Comparison of ENCODE assay signal across 8 cellular contexts in genomic region chr20:8722277-8722928, GRCh38.
DNase-seq lines count a peak whose midpoint lies in the region; ATAC-seq, FAIRE-seq and TF ChIP-seq lines count a peak whose summit lies in the region.

No MANE protein-coding gene starts in this region.

- H3K27ac ChIP-seq in CD4-positive, CD25-positive, alpha-beta regulatory T cell (ENCODE audit: insufficient read depth, low read length, poor library complexity, severe bottlenecking): no peak overlapping the region
- no peak overlapping the region for H3K27ac ChIP-seq in VCaP
- H3K27ac ChIP-seq in osteoblast (ENCODE audit: low read depth, low read length): no peak overlapping the region

- no peak overlapping the region for H3K4me2 ChIP-seq in osteoblast (ENCODE audit: insufficient read depth, low read length)

- H3K4me1 ChIP-seq in CD4-positive, CD25-positive, alpha-beta regulatory T cell (ENCODE audit: control insufficient read depth, insufficient read depth, low read length, poor library complexity, severe bottlenecking): no peaks in the 10 kb centered on the region
- H3K4me1 ChIP-seq in osteoblast (ENCODE audit: insufficient read depth, low read length): no peaks in the 10 kb centered on the region

- H3K4me3 ChIP-seq in CD4-positive, CD25-positive, alpha-beta regulatory T cell (ENCODE audit: low read depth, low read length): no peak overlapping the region
- no peak overlapping the region for H3K4me3 ChIP-seq in osteoblast (ENCODE audit: insufficient read depth, low read length)

- H3K27me3 ChIP-seq in CD4-positive, CD25-positive, alpha-beta regulatory T cell (ENCODE audit: control insufficient read depth, insufficient read depth, low read length): no peaks in the 10 kb centered on the region
- H3K27me3 ChIP-seq in osteoblast (ENCODE audit: insufficient read depth, low read length): no peaks in the 10 kb centered on the region

- peak; percentile 64 for FAIRE-seq in frontal cortex (lab: Jason Lieb, UNC)

- ATAC-seq in CD4-positive, CD25-positive, alpha-beta regulatory T cell (ENCODE audit: low read depth in 2 of 2): no peak
- ATAC-seq in GM18511 (IDR thresholded peaks at IDR 0.05; ENCODE audit: unreplicated experiment) (peak; percentile 76), HG03175 (IDR thresholded peaks at IDR 0.05; ENCODE audit: unreplicated experiment) (peak; percentile 72)

- no peaks in the 10 kb centered on the region for H3K4me1 Mint-ChIP-seq in CD4-positive, CD25-positive, alpha-beta regulatory T cell

- peak in 2 of 3 donors; percentile 14 to 45 for DNase-seq in CD4-positive, CD25-positive, alpha-beta regulatory T cell
- DNase-seq in NCI-H2227 (lab: John Stamatoyannopoulos, UW; ENCODE audit: unreplicated experiment) (peak; percentile 87), frontal cortex (ENCODE audit: low spot score in 2 of 2) (peak in 1 of 2 donors; percentile 7), osteoblast (ENCODE audit: insufficient read length, low spot score, missing footprints) (peak; percentile 6)
- no peak for DNase-seq in activated effector memory CD4-positive, alpha-beta T cell treated with Interleukin-2 at 50 U/mL for 16 hours

- no peaks in the 10 kb centered on the region for H3K36me3 Mint-ChIP-seq in CD4-positive, CD25-positive, alpha-beta regulatory T cell

- no peaks in the 10 kb centered on the region for H4K20me1 ChIP-seq in osteoblast (ENCODE audit: insufficient read depth, low read length)

- no peak overlapping the region for H3K4me3 Mint-ChIP-seq in CD4-positive, CD25-positive, alpha-beta regulatory T cell

- no peak overlapping the region for H3K27ac Mint-ChIP-seq in CD4-positive, CD25-positive, alpha-beta regulatory T cell

- H3K27me3 Mint-ChIP-seq in CD4-positive, CD25-positive, alpha-beta regulatory T cell: no peaks in the 10 kb centered on the region

- no peaks in the 10 kb centered on the region for H3K9me3 ChIP-seq in CD4-positive, CD25-positive, alpha-beta regulatory T cell (ENCODE audit: control insufficient read depth in 2 of 2, low read length in 2 of 2)
- H3K9me3 ChIP-seq in osteoblast (ENCODE audit: low read depth, low read length): no peaks in the 10 kb centered on the region

- no peaks in the 10 kb centered on the region for H3K36me3 ChIP-seq in CD4-positive, CD25-positive, alpha-beta regulatory T cell (ENCODE audit: control insufficient read depth, insufficient read depth, low read length)
- no peaks in the 10 kb centered on the region for H3K36me3 ChIP-seq in osteoblast (ENCODE audit: insufficient read depth, low read length)

- H3K79me2 ChIP-seq in osteoblast (ENCODE audit: insufficient read depth, low read length): no peaks in the 10 kb centered on the region

- peak; percentile 94 for TF ChIP-seq CTCF in VCaP (conservative IDR thresholded peaks at IDR 0.05)
- TF ChIP-seq CTCF in osteoblast (IDR thresholded peaks at IDR 0.05; ENCODE audit: extremely low read depth, low read depth, low read length): peak; percentile 85

- no peak overlapping the region for H2AFZ ChIP-seq in osteoblast (ENCODE audit: low read length)

- H3K9me3 Mint-ChIP-seq in CD4-positive, CD25-positive, alpha-beta regulatory T cell: no peaks in the 10 kb centered on the region

Comparison
In these comparisons a context has a peak if more than half of its experiments do, and no peak if none do; other contexts are left out.
1. ATAC-seq: peak in GM18511 (single experiment) and HG03175 (single experiment); none in CD4-positive, CD25-positive, alpha-beta regulatory T cell (0 of 2).